8 cellular contexts compared by ENCODE assay signal in the genomic region with DNA sequence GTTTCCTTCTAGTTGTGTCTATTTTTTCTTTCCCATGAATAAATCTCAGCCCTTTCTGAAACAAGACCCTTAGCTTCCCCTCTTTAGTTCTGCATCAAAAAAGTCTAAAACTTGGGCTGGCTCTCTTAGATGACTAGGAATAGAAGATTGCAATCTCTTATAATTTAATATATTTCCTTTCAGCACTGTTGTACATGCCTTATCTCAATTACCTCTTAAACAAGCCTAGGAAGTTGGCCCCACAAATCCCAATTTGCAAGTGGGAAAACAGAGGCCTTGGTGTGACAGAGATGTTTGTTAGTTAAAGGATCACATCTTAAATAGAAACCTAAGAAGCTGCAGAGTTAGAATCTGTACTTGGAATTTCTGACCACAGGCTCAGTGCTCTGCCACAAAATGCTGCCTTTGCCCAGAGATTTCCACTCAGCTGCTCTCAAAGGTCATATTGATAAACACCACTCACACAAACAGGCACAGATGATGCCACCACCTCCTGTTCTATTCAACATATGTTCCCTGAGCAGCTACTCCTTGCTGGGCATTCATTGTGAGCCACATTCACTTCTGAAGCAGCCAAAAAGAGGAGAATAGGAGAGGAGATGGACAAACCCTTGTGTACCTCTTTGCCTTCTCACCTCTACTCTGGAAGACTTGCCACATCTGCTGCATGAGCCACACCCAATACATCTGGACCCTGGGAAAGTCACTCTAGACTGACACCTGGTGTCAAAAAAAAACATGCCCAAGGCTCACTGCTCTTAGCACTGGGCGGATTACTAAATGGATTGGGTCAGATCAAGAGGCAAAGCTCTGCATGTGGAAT. TPM values are rescaled to one million over a fixed set of nuclear protein-coding genes. Genes with fewer than 3 reads are reported as not detected.
A peak's percentile ranks its signal among the peaks of the same experiment; 100 is the strongest.
DNase-seq lines count a peak whose midpoint lies in the region; ATAC-seq and TF ChIP-seq lines count a peak whose summit lies in the region.

No MANE protein-coding gene starts in this region.

- peaks cover 59% of the 10 kb centered on the region for H3K27me3 Mint-ChIP-seq in HFFc6 (ENCODE audit: insufficient read depth)

- H3K27ac Mint-ChIP-seq in HFFc6: no peak overlapping the region

- peak; percentile 82 for ATAC-seq in PC-3
- peak; percentile 53 for ATAC-seq in upper lobe of right lung
- no peak for ATAC-seq in GM21381 (IDR thresholded peaks at IDR 0.05; ENCODE audit: unreplicated experiment)
- ATAC-seq in HG02571 (IDR thresholded peaks at IDR 0.05; ENCODE audit: unreplicated experiment): no peak
- ATAC-seq in GM19023 (IDR thresholded peaks at IDR 0.05; ENCODE audit: unreplicated experiment): no peak

- H3K9me3 Mint-ChIP-seq in HFFc6: no peaks in the 10 kb centered on the region

- DNase-seq in Daoy (ENCODE audit: low read depth) (peak; percentile 9), HFFc6 (no peak), PC-3 (peak; percentile 75), fibroblast of villous mesenchyme (ENCODE audit: low read depth) (peak; percentile 38), upper lobe of right lung (no peak)

- H2AFZ ChIP-seq in PC-3 (ENCODE audit: low read length): no peak overlapping the region

- TF ChIP-seq CTCF in HFFc6 (IDR thresholded peaks at IDR 0.05) (peak; percentile 68), PC-3 (conservative IDR thresholded peaks at IDR 0.05; ENCODE audit: low read depth, low read length) (peak; percentile 85), fibroblast of villous mesenchyme (IDR thresholded peaks at IDR 0.05; ENCODE audit: insufficient read depth, low read depth, low read length) (peak; percentile 53), upper lobe of right lung (IDR thresholded peaks at IDR 0.05) (peak; percentile 21)

- H3K27me3 ChIP-seq in PC-3 (ENCODE audit: low read length) (peaks cover 36% of the 10 kb centered on the region; the same call in 1 of the 2 replicates), upper lobe of right lung (peaks cover 4% of the 10 kb centered on the region)

- H3K36me3 Mint-ChIP-seq in HFFc6 (ENCODE audit: low read depth): no peaks in the 10 kb centered on the region

- H3K27ac ChIP-seq in PC-3 (ENCODE audit: low read length) (no peak overlapping the region), upper lobe of right lung (no peak overlapping the region)

- no TSS peak for BruUV-seq in PC-3 (replicated peaks; lab: Mats Ljungman, UMichigan)

- CTCF ChIA-PET in PC-3 (lab: Charles Lee): interaction anchor here (0.6 to 1.2 kb wide), 3 partner anchors 79 to 481 kb away, joined by 3 to 5 read pairs (median 4); no protein-coding TSS in a partner anchor

- no peaks in the 10 kb centered on the region for H3K79me2 ChIP-seq in PC-3 (ENCODE audit: low read length)

- H3K9me2 ChIP-seq in PC-3 (replicated peaks; ENCODE audit: low read length): no peaks in the 10 kb centered on the region

- H3K4me3 ChIP-seq in PC-3 (ENCODE audit: low read length): no peak overlapping the region
- H3K4me3 ChIP-seq in fibroblast of villous mesenchyme (ENCODE audit: low read depth, low read length): no peak overlapping the region
- no peak overlapping the region for H3K4me3 ChIP-seq in upper lobe of right lung

- no peak overlapping the region for H3K4me2 ChIP-seq in PC-3 (ENCODE audit: low read length)

- H3K4me1 Mint-ChIP-seq in HFFc6 (ENCODE audit: low read depth): no peaks in the 10 kb centered on the region

- intact Hi-C loops in PC-3 (cut with micrococcal nuclease): loop anchor here (1.0 kb wide), 2 partner anchors 142 to 608 kb away; no protein-coding TSS in a partner anchor
- intact Hi-C loops in upper lobe of right lung (cut with DNase I): loop anchor here (10.0 kb wide), 1 partner anchor 605 kb away; no protein-coding TSS in a partner anchor

- POLR2A ChIA-PET in PC-3 (lab: Charles Lee; ENCODE audit: unreplicated experiment): no interaction called here

- no peaks in the 10 kb centered on the region for H3K9me3 ChIP-seq in PC-3 (ENCODE audit: low read length)
- H3K9me3 ChIP-seq in upper lobe of right lung: no peaks in the 10 kb centered on the region

- no peaks in the 10 kb centered on the region for H3K4me1 ChIP-seq in PC-3 (ENCODE audit: insufficient read depth, low read length)
- no peaks in the 10 kb centered on the region for H3K4me1 ChIP-seq in upper lobe of right lung

- no peaks in the 10 kb centered on the region for H3K36me3 ChIP-seq in PC-3 (ENCODE audit: low read depth, low read length)
- no peaks in the 10 kb centered on the region for H3K36me3 ChIP-seq in upper lobe of right lung

- H3F3A ChIP-seq in PC-3 (ENCODE audit: low read length, unreplicated experiment): no peaks in the 10 kb centered on the region

- no peak overlapping the region for H3K9ac ChIP-seq in PC-3 (ENCODE audit: low read length)

- no peaks in the 10 kb centered on the region for H4K20me1 ChIP-seq in PC-3 (ENCODE audit: low read length)

- H3K4me3 Mint-ChIP-seq in HFFc6: no peak overlapping the region

RNA-seq across cellular contexts. Expression of a gene that starts 5.5 kb away (rescaled TPM):
- not detected in 2 replicates for total RNA-seq in Daoy (2014; rRNA removed; shearing (Covaris generic))
- not detected for total RNA-seq in HFFc6 (2021; fragmentation: NEBNext Ultra II Directional; extraction: Animal tissue kit (Norgen Biotek cat#: 25700))
- not detected in 2 replicates for total RNA-seq in PC-3 (2014; rRNA removed)
- total RNA-seq in fibroblast of villous mesenchyme: under 0.01 TPM in 1 of 2 replicates, not detected in the other
- total RNA-seq in upper lobe of right lung: not detected

Comparison
In these comparisons a context has a peak if more than half of its experiments do, and no peak if none do; other contexts are left out.
1. DNase-seq: peak in Daoy (single experiment), PC-3 (single experiment) and fibroblast of villous mesenchyme (single experiment); none in HFFc6 (single experiment) and upper lobe of right lung (single experiment).
2. CTCF ChIP-seq: peak in every context shown above with its lines; median percentile 85 in PC-3; 68 in HFFc6; 53 in fibroblast of villous mesenchyme; 21 in upper lobe of right lung.
3. ATAC-seq: peak in PC-3 (single experiment) and upper lobe of right lung (single experiment); none in GM21381 (single experiment), HG02571 (single experiment) and GM19023 (single experiment).